17 cellular contexts compared by ENCODE assay signal in genomic region chr4:40308528-40309122, GRCh38. TPM values are rescaled to one million over a fixed set of nuclear protein-coding genes. Genes with fewer than 3 reads are reported as not detected.
DNase-seq lines count a peak whose midpoint lies in the region; ATAC-seq and TF ChIP-seq lines count a peak whose summit lies in the region.
"Had no signal": no experiment of that assay in that cellular context is flagged by ENCODE, and none has a peak within 500 bp of the region (broad histone marks: within the 10 kb centered on the region; RNA-seq: fewer than 3 reads in every experiment).

No MANE protein-coding gene starts in this region.

- CTCF ChIA-PET in activated CD4-positive, alpha-beta memory T cell treated with anti-CD3 and anti-CD28 coated beads, Interleukin-2, amount 10 ng/mL, durations not matched to agents 7 days and 5 days (lab: Charles Lee), result interaction anchor here (0.6 to 9.1 kb wide), 21 partner anchors 9 to 253 kb away, joined by 3 to 97 read pairs (median 6); partner anchors contain the start of gene N4BP2

- H3K9me3 Mint-ChIP-seq in GM23338 (peaks cover 10% of the 10 kb centered on the region), memory B cell (no peaks in the 10 kb centered on the region)
- H3K9me3 Mint-ChIP-seq in activated CD4-positive, alpha-beta memory T cell treated with anti-CD3 and anti-CD28 coated beads, Interleukin-2, amount 10 ng/mL, durations not matched to agents 7 days and 5 days, result peaks cover 6% of the 10 kb centered on the region

- H3K4me1 Mint-ChIP-seq in GM23338 (peaks cover 42% of the 10 kb centered on the region), memory B cell (peaks cover 47% of the 10 kb centered on the region)
- H3K4me1 Mint-ChIP-seq in activated CD4-positive, alpha-beta memory T cell treated with anti-CD3 and anti-CD28 coated beads, Interleukin-2, amount 10 ng/mL, durations not matched to agents 7 days and 5 days, result peaks cover 72% of the 10 kb centered on the region

- peaks cover 15% of the 10 kb centered on the region for H3K27me3 Mint-ChIP-seq in GM23338 (ENCODE audit: insufficient read depth, low read depth, poor library complexity)
- H3K27me3 Mint-ChIP-seq in activated CD4-positive, alpha-beta memory T cell treated with anti-CD3 and anti-CD28 coated beads, Interleukin-2, amount 10 ng/mL, durations not matched to agents 7 days and 5 days, result peaks cover 2% of the 10 kb centered on the region
- no peaks in the 10 kb centered on the region for H3K27me3 Mint-ChIP-seq in memory B cell
- H3K27me3 Mint-ChIP-seq: progenitor cell of endocrine pancreas had no signal

- H3K9me2 ChIP-seq in GM23338 (ENCODE audit: insufficient read depth), result no peaks in the 10 kb centered on the region
- H3K9me2 ChIP-seq: SK-N-SH had no signal

- peaks cover 4 to 13% (median 9%) of the 10 kb centered on the region in 11 experiments; a peak in 17 of 22 replicates for H3K9me3 ChIP-seq in BLaER1 treated with 17β-estradiol and CSF1 and Interleukin-3, amounts not matched to agents 10 nM and 100 nM (replicated peaks in 1 of 11)
- H3K9me3 ChIP-seq: SK-N-SH, suprapubic skin had no signal

- no peaks in the 10 kb centered on the region for H3K79me2 ChIP-seq in GM23338 (replicated peaks; ENCODE audit: insufficient read depth)

- H3K9ac ChIP-seq in BLaER1 treated with 17β-estradiol and CSF1 and Interleukin-3, amounts not matched to agents 10 nM and 100 nM, result peak overlapping the region; percentile 52 to 83 (median 78); a peak in 21 of 22 replicates
- H3K9ac ChIP-seq: SK-N-SH had no signal

- H4K20me1 ChIP-seq in BLaER1 treated with 17β-estradiol and CSF1 and Interleukin-3, amounts not matched to agents 10 nM and 100 nM, result no peaks in the 10 kb centered on the region
- H4K20me1 ChIP-seq in GM23338 (replicated peaks; ENCODE audit: insufficient read depth), result no peaks in the 10 kb centered on the region

- no peaks in the 10 kb centered on the region for H3K27me3 ChIP-seq in BLaER1 treated with 17β-estradiol and CSF1 and Interleukin-3, amounts not matched to agents 10 nM and 100 nM
- no peaks in the 10 kb centered on the region for H3K27me3 ChIP-seq in GM23338 (ENCODE audit: insufficient read depth)
- H3K27me3 ChIP-seq: suprapubic skin had no signal

- no peak for TF ChIP-seq CTCF in GM23338 (conservative IDR thresholded peaks at IDR 0.05; ENCODE audit: low read depth in 2 of 2)

- peaks cover 10% of the 10 kb centered on the region for H3K36me3 Mint-ChIP-seq in GM23338 (ENCODE audit: low read depth)
- peaks cover 11% of the 10 kb centered on the region for H3K36me3 Mint-ChIP-seq in activated CD4-positive, alpha-beta memory T cell treated with anti-CD3 and anti-CD28 coated beads, Interleukin-2, amount 10 ng/mL, durations not matched to agents 7 days and 5 days (ENCODE audit: low read depth)
- H3K36me3 Mint-ChIP-seq in memory B cell, result peaks cover 2% of the 10 kb centered on the region

- intact Hi-C loops in posterior cingulate gyrus (cut with DNase I) (loop anchor here (1.0 to 2.0 kb wide), 3 partner anchors 158 to 840 kb away; partner anchors contain the start of gene N4BP2), left ventricle myocardium superior (cut with micrococcal nuclease) (loop anchor here (2.0 kb wide), 1 partner anchor 158 kb away; no protein-coding TSS in a partner anchor)

- H2AFZ ChIP-seq in GM23338, result no peak overlapping the region

- no peaks in the 10 kb centered on the region; a peak in 1 of 22 replicates for H3K36me3 ChIP-seq in BLaER1 treated with 17β-estradiol and CSF1 and Interleukin-3, amounts not matched to agents 10 nM and 100 nM
- H3K36me3 ChIP-seq in GM23338 (ENCODE audit: insufficient read depth), result no peaks in the 10 kb centered on the region
- H3K36me3 ChIP-seq: suprapubic skin had no signal

- peak overlapping the region; percentile 77 to 98 (median 92) for H3K4me2 ChIP-seq in BLaER1 treated with 17β-estradiol and CSF1 and Interleukin-3, amounts not matched to agents 10 nM and 100 nM
- peak overlapping the region; percentile 27 for H3K4me2 ChIP-seq in GM23338

- peak overlapping the region in 8 of 10 experiments; percentile 20 to 54 (median 36); a peak in 15 of 20 replicates for H3K4me3 ChIP-seq in BLaER1 treated with 17β-estradiol and CSF1 and Interleukin-3, amounts not matched to agents 10 nM and 100 nM
- H3K4me3 ChIP-seq in GM23338, result no peak overlapping the region
- H3K4me3 ChIP-seq: suprapubic skin had no signal

- peak; percentile 33 for ATAC-seq in GM23338
- no peak for ATAC-seq in memory B cell (ENCODE audit: low read depth)
- no peak for ATAC-seq in left ventricle myocardium superior

- peak overlapping the region; percentile 92 for H3K27ac Mint-ChIP-seq in GM23338
- peak overlapping the region; percentile 98 for H3K27ac Mint-ChIP-seq in activated CD4-positive, alpha-beta memory T cell treated with anti-CD3 and anti-CD28 coated beads, Interleukin-2, amount 10 ng/mL, durations not matched to agents 7 days and 5 days
- peak overlapping the region; percentile 100 for H3K27ac Mint-ChIP-seq in memory B cell

- POLR2A ChIA-PET in activated CD4-positive, alpha-beta memory T cell treated with anti-CD3 and anti-CD28 coated beads, Interleukin-2, amount 10 ng/mL, durations not matched to agents 7 days and 5 days (lab: Charles Lee), result interaction anchor here (0.6 to 10.6 kb wide), 30 partner anchors 8 to 252 kb away, joined by 3 to 143 read pairs (median 8); partner anchors contain the start of genes N4BP2 and RHOH

- DNase-seq in GM23338 (ENCODE audit: low spot score), result peak; percentile 75
- no peak for DNase-seq in activated CD4-positive, alpha-beta memory T cell treated with anti-CD3 and anti-CD28 coated beads, Interleukin-2, amount 10 ng/mL, durations not matched to agents 7 days and 5 days
- no peak for DNase-seq in memory B cell (ENCODE audit: low spot score in 2 of 2)
- DNase-seq in islet precursor cell, result no peak
- no peak for DNase-seq in posterior cingulate gyrus
- no peak for DNase-seq in SW 1271 (lab: John Stamatoyannopoulos, UW)
- DNase-seq in left ventricle myocardium superior, result no peak
- DNase-seq: C1 segment of cervical spinal cord, caudate nucleus, kidney glomerular epithelial cell, NCI-H1092, NCI-H526 treated with DMSO at 0.1 percent for 48 hours had no signal

- peak overlapping the region; percentile 52 to 95 (median 90); a peak in 21 of 22 replicates for H3K27ac ChIP-seq in BLaER1 treated with 17β-estradiol and CSF1 and Interleukin-3, amounts not matched to agents 10 nM and 100 nM
- peak overlapping the region; percentile 93 for H3K27ac ChIP-seq in GM23338 (ENCODE audit: low read depth)
- H3K27ac ChIP-seq: suprapubic skin had no signal

- H3K4me1 ChIP-seq in BLaER1 treated with 17β-estradiol and CSF1 and Interleukin-3, amounts not matched to agents 10 nM and 100 nM, result peaks cover 60 to 88% (median 83%) of the 10 kb centered on the region in 10 experiments
- peaks cover 35% of the 10 kb centered on the region for H3K4me1 ChIP-seq in GM23338 (ENCODE audit: insufficient read depth)

- H3K4me3 Mint-ChIP-seq in GM23338, result 0 out of 3 replicates have a peak overlapping the region, but pooled peaks have one; percentile 10
- H3K4me3 Mint-ChIP-seq in activated CD4-positive, alpha-beta memory T cell treated with anti-CD3 and anti-CD28 coated beads, Interleukin-2, amount 10 ng/mL, durations not matched to agents 7 days and 5 days, result peak overlapping the region; percentile 65
- peak overlapping the region; percentile 85 for H3K4me3 Mint-ChIP-seq in memory B cell

- H3F3A ChIP-seq in GM23338 (replicated peaks; ENCODE audit: low read depth), result peaks cover 3% of the 10 kb centered on the region; the same call in 1 of the 2 replicates

TF ChIP-seq in GM23338, 12 proteins besides CTCF, POLR2A, EP300 and RAD21 (continues in another document):
- TF ChIP-seq ZNF331 (CRISPR knock-in tag; IDR thresholded peaks at IDR 0.05; ENCODE audit: low read depth), result no peak
- TF ChIP-seq NANOG (IDR thresholded peaks at IDR 0.05; ENCODE audit: borderline replicate concordance), result no peak
- TF ChIP-seq EZH2 (IDR thresholded peaks at IDR 0.05; ENCODE audit: low read depth, unreplicated experiment), result no peak
- TF ChIP-seq POLR2AphosphoS5 (IDR thresholded peaks at IDR 0.05; ENCODE audit: low read depth), result no peak
- no peak for TF ChIP-seq CREB1 (CRISPR knock-in tag; IDR thresholded peaks at IDR 0.05; ENCODE audit: low read depth)
- TF ChIP-seq STAT1 (IDR thresholded peaks at IDR 0.05; ENCODE audit: unreplicated experiment), result no peak
- TF ChIP-seq REST (IDR thresholded peaks at IDR 0.05; ENCODE audit: unreplicated experiment), result no peak

RNA-seq across cellular contexts. Expression of gene CHRNA9, which starts 26.5 kb away (rescaled TPM):
- total RNA-seq in GM23338 (2014; rRNA removed; shearing (Covaris generic)), result 0.78 and 5.7 TPM in 2 replicates
- polyA plus RNA-seq in GM23338 (2016; fragmentation: Nextera tagmentation; extraction: Ambion mirVana), result 0.24 and 0.58 TPM in 2 replicates
- not detected for total RNA-seq in activated CD4-positive, alpha-beta memory T cell treated with anti-CD3 and anti-CD28 coated beads, Interleukin-2, amount 10 ng/mL, durations not matched to agents 7 days and 5 days
- not detected for total RNA-seq in left ventricle myocardium superior
- total RNA-seq: fibroblast of lung had no signal
- polyA plus RNA-seq: fibroblast of lung had no signal

Comparison
In these comparisons a context has a peak if more than half of its experiments do, and no peak if none do; other contexts are left out.
1. H3K4me3 Mint-ChIP-seq: peak in every context shown above with its lines; median percentile 85 in memory B cell; 65 in activated CD4-positive, alpha-beta memory T cell treated with anti-CD3 and anti-CD28 coated beads, Interleukin-2, amount 10 ng/mL, durations not matched to agents 7 days and 5 days; 10 in GM23338.